Comparison of ENCODE assay signal across 22 cellular contexts in genomic region chr19:58586131-58586765, GRCh38. TPM values are rescaled to one million over a fixed set of nuclear protein-coding genes. Genes with fewer than 3 reads are reported as not detected.
A peak's percentile ranks its signal among the peaks of the same experiment; 100 is the strongest.
DNase-seq lines count a peak whose midpoint lies in the region; ATAC-seq and TF ChIP-seq lines count a peak whose summit lies in the region.
"Had no signal": no experiment of that assay in that cellular context is flagged by ENCODE, and none has a peak within 500 bp of the region (broad histone marks: within the 10 kb centered on the region; RNA-seq: fewer than 3 reads in every experiment).

No MANE protein-coding gene starts in this region.

- peaks cover 0 to 27% (median 12%) of the 10 kb centered on the region in 4 donors for H3K36me3 ChIP-seq in sigmoid colon
- H3K36me3 ChIP-seq: breast epithelium had no signal

- H3K9me3 Mint-ChIP-seq in activated CD8-positive, alpha-beta T cell treated with anti-CD3 and anti-CD28 coated beads, Interleukin-2, amount 10 ng/mL, durations not matched to agents 7 days and 5 days (ENCODE audit: insufficient read depth) = no peaks in the 10 kb centered on the region
- H3K9me3 Mint-ChIP-seq in activated CD8-positive, alpha-beta T cell treated with anti-CD3 and anti-CD28 coated beads for 36 hours = no peaks in the 10 kb centered on the region
- H3K9me3 Mint-ChIP-seq: activated naive CD8-positive, alpha-beta T cell treated with anti-CD3 and anti-CD28 coated beads, Interleukin-2, amount 50 U/mL, for 24 hours; dendritic cell treated with granulocyte-macrophage colony-stimulating factor and Interleukin-4, amounts not matched to agents 40 ng/mL and 50 ng/mL, for 4 days; naive thymus-derived CD8-positive, alpha-beta T cell had no signal

- no peak for TF ChIP-seq POLR2A in sigmoid colon (IDR thresholded peaks at IDR 0.05)

- no peaks in the 10 kb centered on the region for H3K27me3 ChIP-seq in sigmoid colon
- H3K27me3 ChIP-seq: breast epithelium, foreskin keratinocyte, upper lobe of left lung had no signal

- H3K9me3 ChIP-seq in T-helper 17 cell (ENCODE audit: control insufficient read depth, low read length, poor library complexity, severe bottlenecking) = no peaks in the 10 kb centered on the region
- no peaks in the 10 kb centered on the region for H3K9me3 ChIP-seq in sigmoid colon
- H3K9me3 ChIP-seq: breast epithelium, psoas muscle, upper lobe of left lung had no signal

- intact Hi-C loops in activated CD8-positive, alpha-beta T cell treated with anti-CD3 and anti-CD28 coated beads for 36 hours (cut with micrococcal nuclease) = no loop called here
- intact Hi-C loops in sigmoid colon (cut with DNase I) = no loop called here

- CTCF ChIA-PET in activated CD8-positive, alpha-beta T cell treated with anti-CD3 and anti-CD28 coated beads, Interleukin-2, amount 10 ng/mL, durations not matched to agents 7 days and 5 days (lab: Charles Lee) = no interaction called here
- CTCF ChIA-PET in activated CD8-positive, alpha-beta T cell treated with anti-CD3 and anti-CD28 coated beads for 36 hours (lab: Charles Lee) = no interaction called here

- 93 to 94% methylated on average over 4 of the region's 4 CpGs for WGBS in sigmoid colon, 2 donors

- H3K4me1 ChIP-seq in sigmoid colon = peaks cover 0 to 8% (median 7%) of the 10 kb centered on the region in 4 donors
- H3K4me1 ChIP-seq: breast epithelium, foreskin keratinocyte had no signal

- peak; percentile 32 for ATAC-seq in activated CD8-positive, alpha-beta T cell treated with anti-CD3 and anti-CD28 coated beads, Interleukin-2, amount 10 ng/mL, durations not matched to agents 7 days and 5 days
- ATAC-seq in activated CD8-positive, alpha-beta T cell treated with anti-CD3 and anti-CD28 coated beads for 36 hours = no peak
- ATAC-seq in T-helper 17 cell = no peak
- ATAC-seq in GM19328 (IDR thresholded peaks at IDR 0.05; ENCODE audit: unreplicated experiment) = no peak
- ATAC-seq: activated CD4-positive, alpha-beta T cell treated with anti-CD3 and anti-CD28 coated beads for 36 hours; activated naive CD8-positive, alpha-beta T cell treated with anti-CD3 and anti-CD28 coated beads, Interleukin-2, amount 50 U/mL, for 24 hours; foreskin keratinocyte; naive thymus-derived CD8-positive, alpha-beta T cell; psoas muscle had no signal

- no peak overlapping the region for H3K27ac Mint-ChIP-seq in activated CD8-positive, alpha-beta T cell treated with anti-CD3 and anti-CD28 coated beads, Interleukin-2, amount 10 ng/mL, durations not matched to agents 7 days and 5 days
- no peak overlapping the region for H3K27ac Mint-ChIP-seq in activated CD8-positive, alpha-beta T cell treated with anti-CD3 and anti-CD28 coated beads for 36 hours
- peak overlapping the region; percentile 24 for H3K27ac Mint-ChIP-seq in T-helper 17 cell
- H3K27ac Mint-ChIP-seq: activated CD4-positive, alpha-beta T cell treated with anti-CD3 and anti-CD28 coated beads for 36 hours; activated naive CD8-positive, alpha-beta T cell treated with anti-CD3 and anti-CD28 coated beads, Interleukin-2, amount 50 U/mL, for 24 hours; dendritic cell treated with granulocyte-macrophage colony-stimulating factor and Interleukin-4, amounts not matched to agents 40 ng/mL and 50 ng/mL, for 4 days had no signal

- DNase-seq in activated CD8-positive, alpha-beta T cell treated with anti-CD3 and anti-CD28 coated beads, Interleukin-2, amount 10 ng/mL, durations not matched to agents 7 days and 5 days = no peak
- no peak for DNase-seq in activated CD8-positive, alpha-beta T cell treated with anti-CD3 and anti-CD28 coated beads for 36 hours
- DNase-seq in T-helper 17 cell (no peak), islet precursor cell (peak; percentile 41), sigmoid colon (peak; percentile 60), RKO (ENCODE audit: low spot score) (no peak), activated gamma-delta T cell (lab: John Stamatoyannopoulos, UW) (no peak)
- DNase-seq: 8988T; activated CD4-positive, alpha-beta T cell treated with anti-CD3 and anti-CD28 coated beads for 36 hours; activated naive CD8-positive, alpha-beta T cell treated with anti-CD3 and anti-CD28 coated beads, Interleukin-2, amount 50 U/mL, for 24 hours; DMS79; foreskin keratinocyte; mammary epithelial cell; NCI-H510A treated with DMSO at 0.1 percent for 48 hours; psoas muscle; RPMI8226; stimulated activated CD4-positive, alpha-beta T cell treated with anti-CD3 and anti-CD28 coated beads, Interleukin-4, amount 100 ng/mL, for 4 hours; upper lobe of left lung had no signal

- no peak overlapping the region for H3K4me3 Mint-ChIP-seq in activated CD8-positive, alpha-beta T cell treated with anti-CD3 and anti-CD28 coated beads, Interleukin-2, amount 10 ng/mL, durations not matched to agents 7 days and 5 days
- no peak overlapping the region for H3K4me3 Mint-ChIP-seq in activated CD8-positive, alpha-beta T cell treated with anti-CD3 and anti-CD28 coated beads for 36 hours
- no peak overlapping the region for H3K4me3 Mint-ChIP-seq in T-helper 17 cell
- H3K4me3 Mint-ChIP-seq: activated CD4-positive, alpha-beta T cell treated with anti-CD3 and anti-CD28 coated beads for 36 hours; activated naive CD8-positive, alpha-beta T cell treated with anti-CD3 and anti-CD28 coated beads, Interleukin-2, amount 50 U/mL, for 24 hours; dendritic cell treated with granulocyte-macrophage colony-stimulating factor and Interleukin-4, amounts not matched to agents 40 ng/mL and 50 ng/mL, for 4 days; naive thymus-derived CD8-positive, alpha-beta T cell had no signal

- H3K27ac ChIP-seq in sigmoid colon = no peak overlapping the region
- H3K27ac ChIP-seq: breast epithelium, foreskin keratinocyte, psoas muscle, upper lobe of left lung had no signal

- no peak for TF ChIP-seq CTCF in activated CD8-positive, alpha-beta T cell treated with anti-CD3 and anti-CD28 coated beads for 36 hours (IDR thresholded peaks at IDR 0.05)
- no peak for TF ChIP-seq CTCF in sigmoid colon (IDR thresholded peaks at IDR 0.05)

- no peak overlapping the region for H3K4me3 ChIP-seq in sigmoid colon
- H3K4me3 ChIP-seq: breast epithelium, psoas muscle, upper lobe of left lung had no signal

- TF ChIP-seq EP300 in sigmoid colon (IDR thresholded peaks at IDR 0.05) = no peak

- peaks cover 3% of the 10 kb centered on the region for H3K4me1 Mint-ChIP-seq in activated CD8-positive, alpha-beta T cell treated with anti-CD3 and anti-CD28 coated beads, Interleukin-2, amount 10 ng/mL, durations not matched to agents 7 days and 5 days (ENCODE audit: low read depth)
- peaks cover 5% of the 10 kb centered on the region for H3K4me1 Mint-ChIP-seq in activated CD8-positive, alpha-beta T cell treated with anti-CD3 and anti-CD28 coated beads for 36 hours (ENCODE audit: low read depth)
- peaks cover 9% of the 10 kb centered on the region for H3K4me1 Mint-ChIP-seq in T-helper 17 cell

- POLR2A ChIA-PET in activated CD8-positive, alpha-beta T cell treated with anti-CD3 and anti-CD28 coated beads, Interleukin-2, amount 10 ng/mL, durations not matched to agents 7 days and 5 days (lab: Charles Lee) = no interaction called here
- POLR2A ChIA-PET in activated CD8-positive, alpha-beta T cell treated with anti-CD3 and anti-CD28 coated beads for 36 hours (lab: Charles Lee) = no interaction called here

- no peaks in the 10 kb centered on the region for H3K27me3 Mint-ChIP-seq in activated CD8-positive, alpha-beta T cell treated with anti-CD3 and anti-CD28 coated beads, Interleukin-2, amount 10 ng/mL, durations not matched to agents 7 days and 5 days (ENCODE audit: low read depth)
- no peaks in the 10 kb centered on the region for H3K27me3 Mint-ChIP-seq in activated CD8-positive, alpha-beta T cell treated with anti-CD3 and anti-CD28 coated beads for 36 hours
- H3K27me3 Mint-ChIP-seq in T-helper 17 cell = no peaks in the 10 kb centered on the region
- H3K27me3 Mint-ChIP-seq: activated CD4-positive, alpha-beta T cell treated with anti-CD3 and anti-CD28 coated beads for 36 hours; activated naive CD8-positive, alpha-beta T cell treated with anti-CD3 and anti-CD28 coated beads, Interleukin-2, amount 50 U/mL, for 24 hours; dendritic cell treated with granulocyte-macrophage colony-stimulating factor and Interleukin-4, amounts not matched to agents 40 ng/mL and 50 ng/mL, for 4 days; naive thymus-derived CD8-positive, alpha-beta T cell had no signal

- peaks cover 13% of the 10 kb centered on the region for H3K36me3 Mint-ChIP-seq in activated CD8-positive, alpha-beta T cell treated with anti-CD3 and anti-CD28 coated beads, Interleukin-2, amount 10 ng/mL, durations not matched to agents 7 days and 5 days (ENCODE audit: low read depth)
- H3K36me3 Mint-ChIP-seq in activated CD8-positive, alpha-beta T cell treated with anti-CD3 and anti-CD28 coated beads for 36 hours (ENCODE audit: low read depth) = peaks cover 12% of the 10 kb centered on the region
- peaks cover 2% of the 10 kb centered on the region for H3K36me3 Mint-ChIP-seq in T-helper 17 cell (ENCODE audit: low read depth)

RNA-seq across cellular contexts. Expression of gene MZF1, which starts 13.1 kb away (rescaled TPM):
- total RNA-seq in activated CD8-positive, alpha-beta T cell treated with anti-CD3 and anti-CD28 coated beads, Interleukin-2, amount 10 ng/mL, durations not matched to agents 7 days and 5 days = 10 to 100 TPM; 20.0 to 20.6 TPM
- 10 to 100 TPM; 12.1 to 13.4 TPM for total RNA-seq in activated CD8-positive, alpha-beta T cell treated with anti-CD3 and anti-CD28 coated beads for 36 hours
- total RNA-seq in T-helper 17 cell = 10 to 100 TPM; 29.9 to 34.0 TPM
- 10 to 100 TPM; 13.6 to 31.5 (median 20.1) TPM for total RNA-seq in sigmoid colon
- 10 to 100 TPM in 1 of 3 donors, 1 to 10 TPM in 2; 5.8 to 28.7 (median 9.0) TPM for polyA plus RNA-seq in sigmoid colon

RNA-seq across cellular contexts. Expression of gene UBE2M, which starts 27.8 kb away (rescaled TPM):
- 10 to 100 TPM; 80.7 to 94.1 TPM for total RNA-seq in activated CD8-positive, alpha-beta T cell treated with anti-CD3 and anti-CD28 coated beads, Interleukin-2, amount 10 ng/mL, durations not matched to agents 7 days and 5 days
- total RNA-seq in activated CD8-positive, alpha-beta T cell treated with anti-CD3 and anti-CD28 coated beads for 36 hours = 100 to 1,000 TPM; 107 to 114 TPM
- total RNA-seq in T-helper 17 cell = 10 to 100 TPM; 36.1 to 63.5 TPM
- total RNA-seq in sigmoid colon = 10 to 100 TPM; 22.4 to 37.5 (median 30.3) TPM
- 10 to 100 TPM; 48.0 to 58.5 (median 57.8) TPM for polyA plus RNA-seq in sigmoid colon

RNA-seq across cellular contexts. Expression of gene CHMP2A, which starts 31.3 kb away (rescaled TPM):
- 100 to 1,000 TPM; 108 to 114 TPM for total RNA-seq in activated CD8-positive, alpha-beta T cell treated with anti-CD3 and anti-CD28 coated beads, Interleukin-2, amount 10 ng/mL, durations not matched to agents 7 days and 5 days
- total RNA-seq in activated CD8-positive, alpha-beta T cell treated with anti-CD3 and anti-CD28 coated beads for 36 hours = 10 to 100 TPM; 88.3 to 90.0 TPM
- total RNA-seq in T-helper 17 cell (10 to 100 TPM; 74.8 to 88.8 TPM), sigmoid colon (100 to 1,000 TPM; 101 to 144 (median 136) TPM)
- polyA plus RNA-seq in sigmoid colon = 100 to 1,000 TPM; 196 to 372 (median 300) TPM

RNA-seq across cellular contexts. Expression of gene TRIM28, which starts 42.4 kb away (rescaled TPM):
- 100 to 1,000 TPM; 476 to 528 TPM for total RNA-seq in activated CD8-positive, alpha-beta T cell treated with anti-CD3 and anti-CD28 coated beads, Interleukin-2, amount 10 ng/mL, durations not matched to agents 7 days and 5 days
- 100 to 1,000 TPM; 527 to 550 TPM for total RNA-seq in activated CD8-positive, alpha-beta T cell treated with anti-CD3 and anti-CD28 coated beads for 36 hours
- total RNA-seq in T-helper 17 cell (100 to 1,000 TPM; 427 to 525 TPM), sigmoid colon (100 to 1,000 TPM; 157 to 236 (median 207) TPM)
- polyA plus RNA-seq in sigmoid colon = 100 to 1,000 TPM in 2 of 3 donors, 10 to 100 TPM in 1; 84.8 to 223 (median 150) TPM

Comparison
In these comparisons a context has a peak if more than half of its experiments do, and no peak if none do; other contexts are left out.
1. DNase-seq: peak in islet precursor cell (single experiment) and sigmoid colon (single experiment); none in activated CD8-positive, alpha-beta T cell treated with anti-CD3 and anti-CD28 coated beads, Interleukin-2, amount 10 ng/mL, durations not matched to agents 7 days and 5 days (single experiment), activated CD8-positive, alpha-beta T cell treated with anti-CD3 and anti-CD28 coated beads for 36 hours (single experiment), T-helper 17 cell (0 of 3), RKO (single experiment) and activated gamma-delta T cell (single experiment).